ENCODE assay signal across 8 cellular contexts in genomic region chr14:70906785-70907171, GRCh38. TPM values are rescaled to one million over a fixed set of nuclear protein-coding genes. Genes with fewer than 3 reads are reported as not detected.
DNase-seq lines count a peak whose midpoint lies in the region; ATAC-seq and TF ChIP-seq lines count a peak whose summit lies in the region.

No MANE protein-coding gene starts in this region.

- TF ChIP-seq CTCF in WERI-Rb-1 (IDR thresholded peaks at IDR 0.05; ENCODE audit: low read depth, low read length) (no peak), gastrocnemius medialis (IDR thresholded peaks at IDR 0.05 in 4 of 5, conservative IDR thresholded peaks at IDR 0.05 in 1 of 5) (no peak)

- peak overlapping the region; percentile 96 for H3K4me3 Mint-ChIP-seq in activated CD4-positive, alpha-beta T cell treated with anti-CD3 and anti-CD28 coated beads for 36 hours

- peaks cover 71% of the 10 kb centered on the region for H3K4me1 Mint-ChIP-seq in activated CD4-positive, alpha-beta T cell treated with anti-CD3 and anti-CD28 coated beads for 36 hours

- peak; percentile 6 for ATAC-seq in activated CD4-positive, alpha-beta T cell treated with anti-CD3 and anti-CD28 coated beads for 36 hours
- peak; percentile 30 to 53 for ATAC-seq in gastrocnemius medialis
- no peak for ATAC-seq in GM18867 (IDR thresholded peaks at IDR 0.05; ENCODE audit: unreplicated experiment)

- no peaks in the 10 kb centered on the region for H3K27me3 Mint-ChIP-seq in activated CD4-positive, alpha-beta T cell treated with anti-CD3 and anti-CD28 coated beads for 36 hours

- H3K27me3 ChIP-seq in WERI-Rb-1 (ENCODE audit: insufficient read depth, low read depth, severe bottlenecking): no peaks in the 10 kb centered on the region
- H3K27me3 ChIP-seq in gastrocnemius medialis: no peaks in the 10 kb centered on the region

- no peaks in the 10 kb centered on the region for H3K9me3 ChIP-seq in WERI-Rb-1 (ENCODE audit: severe bottlenecking)
- no peaks in the 10 kb centered on the region for H3K9me3 ChIP-seq in gastrocnemius medialis

- H3K27ac ChIP-seq in WERI-Rb-1 (peak overlapping the region; percentile 85), gastrocnemius medialis (peak overlapping the region; percentile 82 to 97 (median 88))

- in situ Hi-C loops in gastrocnemius medialis (cut with MboI; ENCODE audit: low sequenced_read_pairs in 4 of 4): loop anchor here in 1 of 4 donors (10.0 kb wide), 1 partner anchor 68 kb away; no protein-coding TSS in a partner anchor

- CTCF ChIA-PET in activated CD4-positive, alpha-beta T cell treated with anti-CD3 and anti-CD28 coated beads for 36 hours (lab: Charles Lee): interaction anchor here (0.5 to 14.4 kb wide), 29 partner anchors 8 to 1816 kb away, joined by 3 to 173 read pairs (median 4); partner anchors contain the start of gene MAP3K9

- H3K4me1 ChIP-seq in gastrocnemius medialis: peaks cover 18 to 34% of the 10 kb centered on the region in 2 donors

- peaks cover 12% of the 10 kb centered on the region for H3K36me3 Mint-ChIP-seq in activated CD4-positive, alpha-beta T cell treated with anti-CD3 and anti-CD28 coated beads for 36 hours (ENCODE audit: low read depth)

- H3K4me3 ChIP-seq in WERI-Rb-1 (ENCODE audit: low read depth, low read length) (peak overlapping the region; percentile 2), gastrocnemius medialis (peak overlapping the region; percentile 62 to 92 (median 86))

- POLR2A ChIA-PET in activated CD4-positive, alpha-beta T cell treated with anti-CD3 and anti-CD28 coated beads for 36 hours (lab: Charles Lee): interaction anchor here (0.7 to 4.3 kb wide), 5 partner anchors 13 to 89 kb away, joined by 3 to 44 read pairs (median 5); no protein-coding TSS in a partner anchor

- no peak for DNase-seq in activated CD4-positive, alpha-beta T cell treated with anti-CD3 and anti-CD28 coated beads for 36 hours
- no peak for DNase-seq in activated CD4-positive, alpha-beta T cell treated with anti-CD3 and anti-CD28 coated beads for 1 hour
- DNase-seq in WERI-Rb-1 (no peak), globus pallidus (ENCODE audit: low spot score) (peak; percentile 22), gastrocnemius medialis (no peak), NCI-H524 treated with DMSO at 0.1 percent for 48 hours (lab: John Stamatoyannopoulos, UW) (no peak)
- DNase-seq in effector CD4-positive, alpha-beta T cell: no peak

- peaks cover 6% of the 10 kb centered on the region; the same call in 1 of the 2 replicates for H3K36me3 ChIP-seq in WERI-Rb-1
- H3K36me3 ChIP-seq in gastrocnemius medialis: no peaks in the 10 kb centered on the region

- no peak for TF ChIP-seq POLR2A in gastrocnemius medialis (IDR thresholded peaks at IDR 0.05)

- intact Hi-C loops in activated CD4-positive, alpha-beta T cell treated with anti-CD3 and anti-CD28 coated beads for 36 hours (cut with DNase I, micrococcal nuclease): loop anchor here (1.0 to 10.0 kb wide), 11 partner anchors 20 to 1282 kb away; partner anchors contain the start of genes MAP3K9 (in 1 of the 2), MED6 (in 1 of the 2), SIPA1L1 (in 1 of the 2) and SRSF5 (in 1 of the 2)
- intact Hi-C loops in gastrocnemius medialis (cut with DNase I; ENCODE audit: low total_unique reads): loop anchor here (1.0 to 10.0 kb wide), 3 partner anchors 66 to 262 kb away; partner anchors contain the start of gene TTC9

- H3K9me3 Mint-ChIP-seq in activated CD4-positive, alpha-beta T cell treated with anti-CD3 and anti-CD28 coated beads for 36 hours (ENCODE audit: low read depth): no peaks in the 10 kb centered on the region

- peak overlapping the region; percentile 94 for H3K27ac Mint-ChIP-seq in activated CD4-positive, alpha-beta T cell treated with anti-CD3 and anti-CD28 coated beads for 36 hours

RNA-seq across cellular contexts. Expression of gene PCNX1, which starts 0.5 kb away (rescaled TPM):
- 10 to 100 TPM; 38.4 to 57.9 TPM for total RNA-seq in activated CD4-positive, alpha-beta T cell treated with anti-CD3 and anti-CD28 coated beads for 36 hours
- total RNA-seq in gastrocnemius medialis: 10 to 100 TPM; 34.4 to 64.5 (median 42.0) TPM
